In the genomic region with DNA sequence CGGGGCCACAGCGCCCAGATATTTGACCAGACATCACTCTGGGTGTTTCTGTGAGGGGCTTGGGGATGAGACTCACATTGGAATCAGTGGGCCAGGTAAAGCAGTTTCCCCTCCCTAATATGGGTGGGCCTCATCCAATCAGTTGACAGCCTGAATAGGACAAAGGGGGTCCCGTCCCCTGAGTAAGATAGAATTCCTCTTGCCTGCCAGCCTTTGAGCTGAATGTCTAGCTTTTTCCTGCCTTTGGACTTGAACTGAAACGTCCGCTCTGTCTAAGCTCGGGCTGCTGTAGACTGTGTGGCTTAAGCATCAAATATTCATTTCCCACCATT, we compare ENCODE assay signal across 22 cellular contexts.
"Had no signal": no experiment of that assay in that cellular context is flagged by ENCODE, and none has a peak within 500 bp of the region (broad histone marks: within the 10 kb centered on the region; RNA-seq: fewer than 3 reads in every experiment).

No MANE protein-coding gene starts in this region.

- H3K27ac ChIP-seq: parathyroid adenoma, right lobe of liver, suprapubic skin, transverse colon, upper lobe of right lung, uterus had no signal

- H3K36me3 ChIP-seq: right lobe of liver, suprapubic skin, transverse colon, upper lobe of right lung, uterus had no signal

- H3K4me3 ChIP-seq: lung, right lobe of liver, suprapubic skin, transverse colon, upper lobe of right lung, uterus had no signal

- H3K27me3 ChIP-seq: right lobe of liver, transverse colon, upper lobe of right lung, uterus had no signal

- ATAC-seq: left lobe of liver; naive thymus-derived CD8-positive, alpha-beta T cell; right lobe of liver; stimulated activated naive CD8-positive, alpha-beta T cell treated with anti-CD3 and anti-CD28 coated beads, Interleukin-15, amount 100 ng/mL, for 72 hours; upper lobe of right lung had no signal

- DNase-seq: cortex of kidney; effector CD4-positive, alpha-beta T cell; kidney; mesenchymal stem cell; midbrain; naive thymus-derived CD8-positive, alpha-beta T cell; nephron progenitor cell; occipital lobe; small intestine; stimulated activated CD4-positive, alpha-beta T cell treated with anti-CD3 and anti-CD28 coated beads, Interleukin-12 subunit alpha, Interleukin-12 subunit beta, amount 100 ng/mL, for 4 hours; stimulated activated CD4-positive, alpha-beta T cell treated with anti-CD3 and anti-CD28 coated beads, Interleukin-1b, Interleukin-23, amount 100 ng/mL, for 48 hours; stimulated activated CD4-positive, alpha-beta T cell treated with anti-CD3 and anti-CD28 coated beads, Interleukin-4, amount 100 ng/mL, for 1 hour; stimulated activated naive CD4-positive, alpha-beta T cell; stimulated activated naive CD8-positive, alpha-beta T cell treated with anti-CD3 and anti-CD28 coated beads, Interleukin-15, amount 100 ng/mL, for 72 hours; transverse colon had no signal

- H3K4me1 ChIP-seq: parathyroid adenoma had no signal

- H3K9me3 ChIP-seq: right lobe of liver, suprapubic skin, transverse colon, upper lobe of right lung, uterus had no signal
